Comparison of ENCODE assay signal across 17 cellular contexts in genomic region chr9:21592063-21592338, GRCh38.
A peak's percentile ranks its signal among the peaks of the same experiment; 100 is the strongest.
DNase-seq lines count a peak whose midpoint lies in the region; ATAC-seq, FAIRE-seq and TF ChIP-seq lines count a peak whose summit lies in the region.
"Had no signal": no experiment of that assay in that cellular context is flagged by ENCODE, and none has a peak within 500 bp of the region (broad histone marks: within the 10 kb centered on the region; RNA-seq: fewer than 3 reads in every experiment).

No MANE protein-coding gene starts in this region.

- 34% methylated on average over 3 of the region's 3 CpGs for WGBS in SK-N-SH (ENCODE audit: low lambda C conversion rate)

- H3F3A ChIP-seq in SK-N-SH (replicated peaks; ENCODE audit: insufficient read depth), result peaks cover 16% of the 10 kb centered on the region

- no peak for DNase-seq in natural killer cell treated with Interleukin-12 subunit alpha and Interleukin-12 subunit beta and Interleukin-15 and Interleukin-18, amount 100 ng/mL, for 72 hours (ENCODE audit: low spot score)
- DNase-seq in natural killer cell (no peak), SK-N-SH (no peak), keratinocyte (ENCODE audit: low read depth, low spot score) (no peak), NCI-H1092 treated with DMSO at 0.1 percent for 48 hours (lab: John Stamatoyannopoulos, UW) (no peak), upper lobe of right lung (no peak)
- DNase-seq in naive thymus-derived CD8-positive, alpha-beta T cell, result no peak
- DNase-seq: GF-D8, heart right ventricle, NCI-H1694, SHP77 treated with DMSO at 0.1 percent for 48 hours, spleen had no signal

- H3K9me3 ChIP-seq in SK-N-SH (no peaks in the 10 kb centered on the region), keratinocyte (ENCODE audit: control insufficient read depth, low read depth, low read length) (no peaks in the 10 kb centered on the region), upper lobe of right lung (no peaks in the 10 kb centered on the region)
- H3K9me3 ChIP-seq: ascending aorta, esophagus muscularis mucosa, heart right ventricle, spleen had no signal

- intact Hi-C loops in natural killer cell (cut with micrococcal nuclease) (no loop called here), upper lobe of right lung (cut with DNase I) (no loop called here)

- H3K4me2 ChIP-seq in SK-N-SH (peak overlapping the region; percentile 58), keratinocyte (ENCODE audit: control insufficient read depth, extremely low read depth, insufficient read depth, low read depth, low read length) (peak overlapping the region; percentile 79)

- H3K4me3 Mint-ChIP-seq in natural killer cell treated with Interleukin-12 subunit alpha and Interleukin-12 subunit beta and Interleukin-15 and Interleukin-18, amount 100 ng/mL, for 72 hours, result peak overlapping the region; percentile 33
- H3K4me3 Mint-ChIP-seq in natural killer cell, result no peak overlapping the region
- H3K4me3 Mint-ChIP-seq in naive thymus-derived CD8-positive, alpha-beta T cell, result no peak overlapping the region
- H3K4me3 Mint-ChIP-seq: stimulated activated memory B cell treated with anti-CD40 and anti-IgM and Interleukin-4, amounts not matched to agents 10 μg/mL and 1 μg/mL and 100 μg/mL, for 72 hours had no signal

- H3K4me1 Mint-ChIP-seq in natural killer cell treated with Interleukin-12 subunit alpha and Interleukin-12 subunit beta and Interleukin-15 and Interleukin-18, amount 100 ng/mL, for 72 hours (ENCODE audit: low read depth in 2 of 2), result peaks cover 12 to 14% of the 10 kb centered on the region in 2 donors
- peaks cover 11 to 12% of the 10 kb centered on the region in 2 donors for H3K4me1 Mint-ChIP-seq in natural killer cell
- H3K4me1 Mint-ChIP-seq in naive thymus-derived CD8-positive, alpha-beta T cell, result peaks cover 7 to 19% (median 10%) of the 10 kb centered on the region in 4 donors
- H3K4me1 Mint-ChIP-seq: stimulated activated memory B cell treated with anti-CD40 and anti-IgM and Interleukin-4, amounts not matched to agents 10 μg/mL and 1 μg/mL and 100 μg/mL, for 72 hours had no signal

- H3K27me3 ChIP-seq in SK-N-SH (ENCODE audit: insufficient read depth) (no peaks in the 10 kb centered on the region), keratinocyte (ENCODE audit: control insufficient read depth, extremely low read depth, insufficient read depth, low read length) (no peaks in the 10 kb centered on the region), upper lobe of right lung (peaks cover under 1% of the 10 kb centered on the region)
- H3K27me3 ChIP-seq: ascending aorta, esophagus muscularis mucosa had no signal

- no peak overlapping the region for H3K4me3 ChIP-seq in SK-N-SH (ENCODE audit: low read depth in 2 of 2, low read length in 1 of 2)
- peak overlapping the region in 2 of 3 experiments; percentile 31 to 82 for H3K4me3 ChIP-seq in keratinocyte (ENCODE audit: control insufficient read depth in 2 of 3, extremely low read depth in 1 of 3, insufficient read depth in 2 of 3, low read depth in 1 of 3, low read length in 3 of 3)
- no peak overlapping the region for H3K4me3 ChIP-seq in upper lobe of right lung
- H3K4me3 ChIP-seq: ascending aorta, esophagus muscularis mucosa, heart right ventricle, spleen had no signal

- TF ChIP-seq EP300 in SK-N-SH (IDR thresholded peaks at IDR 0.05; ENCODE audit: borderline replicate concordance in 1 of 2, low read depth in 1 of 2, low read length in 1 of 2), result no peak

- H3K9me1 ChIP-seq in keratinocyte (ENCODE audit: control insufficient read depth, extremely low read depth, insufficient read depth, low read length), result no peaks in the 10 kb centered on the region

- H4K20me1 ChIP-seq in SK-N-SH (ENCODE audit: insufficient read depth), result no peaks in the 10 kb centered on the region
- H4K20me1 ChIP-seq in keratinocyte (ENCODE audit: control insufficient read depth, extremely low read depth, insufficient read depth, low read length), result no peaks in the 10 kb centered on the region

- no peaks in the 10 kb centered on the region for H3K36me3 Mint-ChIP-seq in natural killer cell treated with Interleukin-12 subunit alpha and Interleukin-12 subunit beta and Interleukin-15 and Interleukin-18, amount 100 ng/mL, for 72 hours
- H3K36me3 Mint-ChIP-seq in natural killer cell, result no peaks in the 10 kb centered on the region
- H3K36me3 Mint-ChIP-seq in naive thymus-derived CD8-positive, alpha-beta T cell, result no peaks in the 10 kb centered on the region
- H3K36me3 Mint-ChIP-seq: stimulated activated memory B cell treated with anti-CD40 and anti-IgM and Interleukin-4, amounts not matched to agents 10 μg/mL and 1 μg/mL and 100 μg/mL, for 72 hours had no signal

- H3K27ac Mint-ChIP-seq in natural killer cell treated with Interleukin-12 subunit alpha and Interleukin-12 subunit beta and Interleukin-15 and Interleukin-18, amount 100 ng/mL, for 72 hours, result peak overlapping the region; percentile 39 to 67
- H3K27ac Mint-ChIP-seq in natural killer cell, result no peak overlapping the region
- no peak overlapping the region for H3K27ac Mint-ChIP-seq in naive thymus-derived CD8-positive, alpha-beta T cell
- H3K27ac Mint-ChIP-seq: stimulated activated memory B cell treated with anti-CD40 and anti-IgM and Interleukin-4, amounts not matched to agents 10 μg/mL and 1 μg/mL and 100 μg/mL, for 72 hours had no signal

- TF ChIP-seq RAD21 in SK-N-SH (IDR thresholded peaks at IDR 0.05; ENCODE audit: low read length), result no peak

- POLR2A ChIA-PET in SK-N-SH (lab: Yijun Ruan, JAX), result no interaction called here
- POLR2A ChIA-PET in naive thymus-derived CD8-positive, alpha-beta T cell (lab: Charles Lee), result no interaction called here

- H3K36me3 ChIP-seq in SK-N-SH (replicated peaks in 1 of 2; ENCODE audit: control insufficient read depth in 1 of 2, insufficient read depth in 2 of 2, low read length in 1 of 2) (no peaks in the 10 kb centered on the region), keratinocyte (ENCODE audit: control insufficient read depth in 2 of 2, extremely low read depth in 1 of 2, insufficient read depth in 2 of 2, low read length in 2 of 2) (peaks cover 0 to 1% of the 10 kb centered on the region in 2 experiments), upper lobe of right lung (no peaks in the 10 kb centered on the region)
- H3K36me3 ChIP-seq: ascending aorta, esophagus muscularis mucosa, heart right ventricle, spleen had no signal

- no peaks in the 10 kb centered on the region for H3K9me3 Mint-ChIP-seq in natural killer cell treated with Interleukin-12 subunit alpha and Interleukin-12 subunit beta and Interleukin-15 and Interleukin-18, amount 100 ng/mL, for 72 hours
- H3K9me3 Mint-ChIP-seq in natural killer cell, result no peaks in the 10 kb centered on the region
- H3K9me3 Mint-ChIP-seq in naive thymus-derived CD8-positive, alpha-beta T cell, result no peaks in the 10 kb centered on the region
- H3K9me3 Mint-ChIP-seq: activated T-helper 2 cell treated with anti-CD3 and anti-CD28 coated beads, Interferon-gamma antibody, Interleukin-2, Interleukin-4, amounts not matched to agents 10 μg/mL and 5 μg/mL and 100 μg/mL, durations not matched to agents 14 hours and 24 hours and 36 hours; stimulated activated memory B cell treated with anti-CD40 and anti-IgM and Interleukin-4, amounts not matched to agents 10 μg/mL and 1 μg/mL and 100 μg/mL, for 72 hours had no signal

- no peak for FAIRE-seq in keratinocyte (lab: Jason Lieb, UNC)

- ATAC-seq in natural killer cell treated with Interleukin-12 subunit alpha and Interleukin-12 subunit beta and Interleukin-15 and Interleukin-18, amount 100 ng/mL, for 72 hours, result peak; percentile 18 to 49
- no peak for ATAC-seq in natural killer cell
- ATAC-seq in upper lobe of right lung, result no peak
- no peak for ATAC-seq in naive thymus-derived CD8-positive, alpha-beta T cell
- ATAC-seq in HG03045 (IDR thresholded peaks at IDR 0.05; ENCODE audit: unreplicated experiment), result no peak

- peaks cover 49 to 57% of the 10 kb centered on the region in 2 donors for H3K27me3 Mint-ChIP-seq in natural killer cell treated with Interleukin-12 subunit alpha and Interleukin-12 subunit beta and Interleukin-15 and Interleukin-18, amount 100 ng/mL, for 72 hours
- H3K27me3 Mint-ChIP-seq in natural killer cell (ENCODE audit: low read depth in 2 of 2), result peaks cover 46 to 83% of the 10 kb centered on the region in 2 donors
- peaks cover 0 to 12% (median 0%) of the 10 kb centered on the region in 5 donors for H3K27me3 Mint-ChIP-seq in naive thymus-derived CD8-positive, alpha-beta T cell

- TF ChIP-seq CTCF in natural killer cell (IDR thresholded peaks at IDR 0.05) (no peak), SK-N-SH (IDR thresholded peaks at IDR 0.05) (no peak), keratinocyte (optimal IDR thresholded peaks at IDR 0.05 in 1 of 3, IDR thresholded peaks at IDR 0.05 in 1 of 3, conservative IDR thresholded peaks at IDR 0.05 in 1 of 3; ENCODE audit: extremely low read depth in 1 of 3, insufficient read depth in 2 of 3, low read length in 3 of 3) (no peak), upper lobe of right lung (IDR thresholded peaks at IDR 0.05) (no peak)

- H3K9me2 ChIP-seq in SK-N-SH, result no peaks in the 10 kb centered on the region

- H3K9ac ChIP-seq in SK-N-SH, result no peak overlapping the region
- peak overlapping the region; percentile 40 for H3K9ac ChIP-seq in keratinocyte (ENCODE audit: control insufficient read depth, extremely low read depth, insufficient read depth, low read length)

- CTCF ChIA-PET in SK-N-SH (lab: Yijun Ruan, JAX), result no interaction called here

- H2AFZ ChIP-seq in SK-N-SH (ENCODE audit: low read depth), result peak overlapping the region; percentile 68
- peak overlapping the region; percentile 35 for H2AFZ ChIP-seq in keratinocyte (ENCODE audit: control insufficient read depth, low read length)

- H3K27ac ChIP-seq in SK-N-SH (ENCODE audit: low read depth in 2 of 2, low read length in 1 of 2) (peak overlapping the region in 1 of 2 experiments; percentile 49; a peak in 2 of 4 replicates), keratinocyte (ENCODE audit: control insufficient read depth, insufficient read depth, low read length) (peak overlapping the region; percentile 84), upper lobe of right lung (no peak overlapping the region)
- H3K27ac ChIP-seq: ascending aorta, esophagus muscularis mucosa, spleen had no signal

- H3K4me1 ChIP-seq in SK-N-SH (ENCODE audit: control insufficient read depth in 1 of 2, insufficient read depth in 2 of 2, low read depth in 1 of 2, low read length in 1 of 2) (peaks cover 0 to 7% of the 10 kb centered on the region in 2 experiments; a peak in 1 of 4 replicates), keratinocyte (ENCODE audit: control insufficient read depth, extremely low read depth, insufficient read depth, low read length) (peaks cover 37% of the 10 kb centered on the region), upper lobe of right lung (no peaks in the 10 kb centered on the region)
- H3K4me1 ChIP-seq: ascending aorta, esophagus muscularis mucosa, spleen had no signal

- dilution Hi-C loops in keratinocyte (cut with MboI; ENCODE audit: extremely low pct_ligation_motif_present, low sequenced_read_pairs), result no loop called here

- H3K79me2 ChIP-seq in SK-N-SH (ENCODE audit: insufficient read depth) (no peaks in the 10 kb centered on the region), keratinocyte (ENCODE audit: control insufficient read depth, insufficient read depth, low read length) (peaks cover 41% of the 10 kb centered on the region)

Comparison
In these comparisons a context has a peak if more than half of its experiments do, and no peak if none do; other contexts are left out.
1. ATAC-seq: peak in natural killer cell treated with Interleukin-12 subunit alpha and Interleukin-12 subunit beta and Interleukin-15 and Interleukin-18, amount 100 ng/mL, for 72 hours (2 of 2); none in natural killer cell (0 of 3), upper lobe of right lung (single experiment), naive thymus-derived CD8-positive, alpha-beta T cell (0 of 2) and HG03045 (single experiment).
2. H3K27ac Mint-ChIP-seq: peak in natural killer cell treated with Interleukin-12 subunit alpha and Interleukin-12 subunit beta and Interleukin-15 and Interleukin-18, amount 100 ng/mL, for 72 hours (2 of 2); none in natural killer cell (0 of 2) and naive thymus-derived CD8-positive, alpha-beta T cell (0 of 10).
3. H3K4me3 ChIP-seq: peak in keratinocyte (2 of 3); none in SK-N-SH (0 of 2) and upper lobe of right lung (single experiment).